31 cellular contexts compared by ENCODE assay signal in genomic region chr1:54096491-54097235, GRCh38. TPM values are rescaled to one million over a fixed set of nuclear protein-coding genes. Genes with fewer than 3 reads are reported as not detected.
A peak's percentile ranks its signal among the peaks of the same experiment; 100 is the strongest.
DNase-seq lines count a peak whose midpoint lies in the region; ATAC-seq and TF ChIP-seq lines count a peak whose summit lies in the region.
"Had no signal": no experiment of that assay in that cellular context is flagged by ENCODE, and none has a peak within 500 bp of the region (broad histone marks: within the 10 kb centered on the region; RNA-seq: fewer than 3 reads in every experiment).

No MANE protein-coding gene starts in this region.

- no peak overlapping the region for H2BK120ac ChIP-seq in mesenchymal stem cell (ENCODE audit: low read depth, low read length)

- no peak overlapping the region for H2BK12ac ChIP-seq in mesenchymal stem cell (ENCODE audit: low read length in 2 of 2)

- peak overlapping the region; percentile 76 for H4K8ac ChIP-seq in mesenchymal stem cell (ENCODE audit: low read length)

- peaks cover 19% of the 10 kb centered on the region for H3K4me1 Mint-ChIP-seq in WTC11
- H3K4me1 Mint-ChIP-seq: activated naive CD8-positive, alpha-beta T cell treated with anti-CD3 and anti-CD28 coated beads, Interleukin-2, amount 50 U/mL, for 24 hours had no signal

- H3K79me1 ChIP-seq in mesenchymal stem cell (replicated peaks; ENCODE audit: low read length, poor library complexity, severe bottlenecking), result no peaks in the 10 kb centered on the region

- H3K18ac ChIP-seq in mesenchymal stem cell (ENCODE audit: low read depth in 1 of 2, low read length in 2 of 2), result no peak overlapping the region

- DNase-seq in left ventricle myocardium inferior (no peak), Right ventricle myocardium superior (no peak), WTC11 (ENCODE audit: low spot score) (no peak), mesenchymal stem cell (no peak), stomach (no peak), H7 (no peak)
- no peak for DNase-seq in effector CD8-positive, alpha-beta T cell (lab: John Stamatoyannopoulos, UW)
- DNase-seq: 8988T; activated CD4-positive, alpha-beta T cell treated with anti-CD3 and anti-CD28 coated beads, Interleukin-2, amount 10 ng/mL, durations not matched to agents 7 days and 5 days; activated naive CD8-positive, alpha-beta T cell treated with anti-CD3 and anti-CD28 coated beads, Interleukin-2, amount 50 U/mL, for 24 hours; activated T-cell treated with anti-CD3 and anti-CD28 coated beads, Interleukin-2, amount 50 U/mL, for 48 hours; cerebellar nuclear complex; DMS53; erythroblast; foreskin fibroblast; heart right ventricle; Karpas-422; kidney glomerular epithelial cell; NCI-H1048; NCI-H1694 treated with DMSO at 0.1 percent for 48 hours; NCI-H2171 treated with DMSO at 0.1 percent for 48 hours; NCI-H524; NK-92 treated with Interleukin-12 subunit alpha and Interleukin-12 subunit beta, amount 100 ng/mL, for 24 hours; PC-3 had no signal

- ATAC-seq in Right ventricle myocardium superior (ENCODE audit: poor library complexity) (no peak), WTC11 (peak; percentile 62), HG02938 (IDR thresholded peaks at IDR 0.05; ENCODE audit: unreplicated experiment) (no peak)
- ATAC-seq: activated naive CD8-positive, alpha-beta T cell treated with anti-CD3 and anti-CD28 coated beads, Interleukin-2, amount 50 U/mL, for 24 hours; PC-3 had no signal

- no peak overlapping the region for H2BK5ac ChIP-seq in mesenchymal stem cell (ENCODE audit: low read depth, low read length, poor library complexity, severe bottlenecking)

- H2AK5ac ChIP-seq in mesenchymal stem cell (ENCODE audit: low read length, severe bottlenecking), result no peak overlapping the region

- 76% methylated on average over 14 of the region's 17 CpGs for WGBS in mesenchymal stem cell
- 78 to 89% (median 86%) methylated on average over 17 of the region's 17 CpGs for WGBS in stomach, 5 donors

- POLR2A ChIA-PET in WTC11 (lab: Charles Lee), result no interaction called here

- H3K4me2 ChIP-seq in mesenchymal stem cell (ENCODE audit: low read length, poor library complexity, severe bottlenecking), result no peak overlapping the region

- H3K4me3 Mint-ChIP-seq in WTC11, result no peak overlapping the region
- H3K4me3 Mint-ChIP-seq: activated CD4-positive, alpha-beta T cell treated with anti-CD3 and anti-CD28 coated beads, Interleukin-2, amount 10 ng/mL, durations not matched to agents 7 days and 5 days; activated naive CD8-positive, alpha-beta T cell treated with anti-CD3 and anti-CD28 coated beads, Interleukin-2, amount 50 U/mL, for 24 hours had no signal

- peak overlapping the region in 1 of 2 experiments; percentile 26 for H3K14ac ChIP-seq in mesenchymal stem cell (ENCODE audit: low read length in 2 of 2)

- no peak overlapping the region for H3K23ac ChIP-seq in mesenchymal stem cell (ENCODE audit: low read length in 2 of 2)

- H3K4ac ChIP-seq in mesenchymal stem cell (ENCODE audit: low read depth in 1 of 2, low read length in 2 of 2), result peak overlapping the region in 1 of 2 experiments; percentile 43

- no peak overlapping the region for H3K9ac ChIP-seq in mesenchymal stem cell (ENCODE audit: low read length)

- no peak for TF ChIP-seq EP300 in stomach (IDR thresholded peaks at IDR 0.05)

- no peaks in the 10 kb centered on the region for H3K36me3 Mint-ChIP-seq in WTC11

- CTCF ChIA-PET in WTC11 (lab: Charles Lee), result interaction anchor here (1.2 to 2.0 kb wide), 3 partner anchors 15 to 29 kb away, joined by 3 to 15 read pairs (median 3); no protein-coding TSS in a partner anchor

- H3K27ac Mint-ChIP-seq in WTC11, result no peak overlapping the region
- H3K27ac Mint-ChIP-seq: activated CD4-positive, alpha-beta T cell treated with anti-CD3 and anti-CD28 coated beads, Interleukin-2, amount 10 ng/mL, durations not matched to agents 7 days and 5 days; activated naive CD8-positive, alpha-beta T cell treated with anti-CD3 and anti-CD28 coated beads, Interleukin-2, amount 50 U/mL, for 24 hours had no signal

- no peak overlapping the region for H2AFZ ChIP-seq in mesenchymal stem cell (ENCODE audit: low read depth, low read length)

- TF ChIP-seq POLR2A in stomach (IDR thresholded peaks at IDR 0.05), result no peak

- intact Hi-C loops in left ventricle myocardium inferior (cut with micrococcal nuclease), result no loop called here
- intact Hi-C loops in Right ventricle myocardium superior (cut with DNase I), result no loop called here
- intact Hi-C loops in stomach (cut with DNase I; ENCODE audit: low total_unique reads), result no loop called here

- H3K27ac ChIP-seq in left ventricle myocardium inferior (replicated peaks) (peak overlapping the region; percentile 21), mesenchymal stem cell (ENCODE audit: low read length, poor library complexity, severe bottlenecking) (no peak overlapping the region), stomach (peak overlapping the region in 3 of 5 donors; percentile 70 to 87 (median 85))
- H3K27ac ChIP-seq: tibial nerve had no signal

- peaks cover 14% of the 10 kb centered on the region for H3K36me3 ChIP-seq in left ventricle myocardium inferior
- peaks cover 8 to 24% of the 10 kb centered on the region in 2 experiments for H3K36me3 ChIP-seq in mesenchymal stem cell (ENCODE audit: control insufficient read depth in 1 of 2, insufficient read depth in 2 of 2, low read depth in 1 of 2, low read length in 2 of 2)
- peaks cover 0 to 27% (median 15%) of the 10 kb centered on the region in 4 donors for H3K36me3 ChIP-seq in stomach
- no peaks in the 10 kb centered on the region for H3K36me3 ChIP-seq in H7 (replicated peaks; ENCODE audit: control insufficient read depth, insufficient read depth, low read length)

- TF ChIP-seq CTCF in left ventricle myocardium inferior (IDR thresholded peaks at IDR 0.05; ENCODE audit: borderline replicate concordance) (no peak), WTC11 (IDR thresholded peaks at IDR 0.05) (no peak), stomach (IDR thresholded peaks at IDR 0.05) (no peak)

- H3K27me3 ChIP-seq in left ventricle myocardium inferior (ENCODE audit: low read depth) (no peaks in the 10 kb centered on the region), mesenchymal stem cell (ENCODE audit: control insufficient read depth in 1 of 2, insufficient read depth in 1 of 2, low read length in 2 of 2) (no peaks in the 10 kb centered on the region), stomach (no peaks in the 10 kb centered on the region), H7 (ENCODE audit: control insufficient read depth, insufficient read depth, low read length) (no peaks in the 10 kb centered on the region)
- H3K27me3 ChIP-seq: heart right ventricle, tibial nerve had no signal

- H4K91ac ChIP-seq in mesenchymal stem cell (ENCODE audit: low read length), result peak overlapping the region; percentile 45

- H3K9me3 ChIP-seq in left ventricle myocardium inferior (replicated peaks) (no peaks in the 10 kb centered on the region), mesenchymal stem cell (ENCODE audit: control insufficient read depth, low read length) (no peaks in the 10 kb centered on the region), stomach (no peaks in the 10 kb centered on the region)
- H3K9me3 ChIP-seq: HAP-1, heart right ventricle, tibial nerve had no signal

- no peak overlapping the region for H2BK15ac ChIP-seq in mesenchymal stem cell (ENCODE audit: low read depth, poor library complexity, severe bottlenecking)

- H3K27me3 Mint-ChIP-seq in WTC11 (ENCODE audit: low read depth), result no peaks in the 10 kb centered on the region
- H3K27me3 Mint-ChIP-seq: activated CD4-positive, alpha-beta T cell treated with anti-CD3 and anti-CD28 coated beads, Interleukin-2, amount 10 ng/mL, durations not matched to agents 7 days and 5 days; activated naive CD8-positive, alpha-beta T cell treated with anti-CD3 and anti-CD28 coated beads, Interleukin-2, amount 50 U/mL, for 24 hours had no signal

- no peaks in the 10 kb centered on the region for H3K9me3 Mint-ChIP-seq in WTC11
- H3K9me3 Mint-ChIP-seq: activated naive CD8-positive, alpha-beta T cell treated with anti-CD3 and anti-CD28 coated beads, Interleukin-2, amount 50 U/mL, for 24 hours had no signal

- H3K4me1 ChIP-seq in left ventricle myocardium inferior (peaks cover 9% of the 10 kb centered on the region), mesenchymal stem cell (ENCODE audit: control insufficient read depth, insufficient read depth, low read depth, low read length) (no peaks in the 10 kb centered on the region), stomach (peaks cover 16 to 56% (median 23%) of the 10 kb centered on the region in 4 donors)
- H3K4me1 ChIP-seq: HAP-1, tibial nerve had no signal

- H3K4me3 ChIP-seq in left ventricle myocardium inferior (no peak overlapping the region), mesenchymal stem cell (ENCODE audit: insufficient read depth in 1 of 2, low read depth in 1 of 2, low read length in 2 of 2) (no peak overlapping the region), stomach (no peak overlapping the region), H7 (ENCODE audit: insufficient read depth, low read depth, low read length) (no peak overlapping the region)
- H3K4me3 ChIP-seq: HAP-1, tibial nerve had no signal

TF ChIP-seq in WTC11, 78 proteins besides CTCF, POLR2A, EP300 and RAD21:
- TF ChIP-seq JUN (CRISPR knock-in tag; IDR thresholded peaks at IDR 0.05), result no peak

RNA-seq across cellular contexts. Expression of gene TCEANC2, which starts 43.3 kb away (rescaled TPM):
- total RNA-seq in left ventricle myocardium inferior (5.7 TPM), Right ventricle myocardium superior (5.3 TPM), WTC11 (2021) (4.7 to 6.9 TPM (median 6.3 TPM) in 3 replicates), stomach (1 to 10 TPM; 2.2 to 8.8 (median 2.6) TPM)
- polyA plus RNA-seq in mesenchymal stem cell (2013, experiment 1 of 2), result 1.7 TPM
- 1.8 TPM for polyA plus RNA-seq in mesenchymal stem cell (2013, experiment 2 of 2)
- polyA plus RNA-seq in stomach, result 1 to 10 TPM; 1.8 to 3.1 (median 2.3) TPM
- total RNA-seq in H7 (2014; rRNA removed; shearing (Covaris generic)), result 4.3 and 6.4 TPM in 2 replicates

RNA-seq across cellular contexts. Expression of gene TMEM59, which starts 43.7 kb away (rescaled TPM):
- total RNA-seq in left ventricle myocardium inferior (337 TPM), Right ventricle myocardium superior (310 TPM), WTC11 (2021) (122 to 133 TPM (median 128 TPM) in 3 replicates), stomach (100 to 1,000 TPM in 4 of 5 donors, 10 to 100 TPM in 1; 95.7 to 322 (median 220) TPM)
- 282 TPM for polyA plus RNA-seq in mesenchymal stem cell (2013, experiment 1 of 2)
- 305 TPM for polyA plus RNA-seq in mesenchymal stem cell (2013, experiment 2 of 2)
- polyA plus RNA-seq in stomach, result 100 to 1,000 TPM; 103 to 179 (median 169) TPM
- total RNA-seq in H7 (2014; rRNA removed; shearing (Covaris generic)), result 127 and 136 TPM in 2 replicates

RNA-seq across cellular contexts. Expression of gene CDCP2, which starts 56.1 kb away (rescaled TPM):
- total RNA-seq in left ventricle myocardium inferior, result not detected
- total RNA-seq in Right ventricle myocardium superior, result not detected
- 0.07 TPM in 1 of 3 replicates, not detected in the others for total RNA-seq in WTC11 (2021)
- not detected for polyA plus RNA-seq in mesenchymal stem cell (2013, experiment 1 of 2)
- polyA plus RNA-seq in mesenchymal stem cell (2013, experiment 2 of 2), result not detected
- total RNA-seq in stomach, result under 1 TPM in 2 of 5 donors, not detected in 3; 0.18 to 0.58 TPM
- polyA plus RNA-seq in stomach, result not detected
- not detected in 2 replicates for total RNA-seq in H7 (2014; rRNA removed; shearing (Covaris generic))
- total RNA-seq: activated CD4-positive, alpha-beta T cell treated with anti-CD3 and anti-CD28 coated beads, Interleukin-2, amount 10 ng/mL, durations not matched to agents 7 days and 5 days; G401; PC-3; pulmonary artery endothelial cell; skeletal muscle tissue; T-helper 2 cell treated with Interferon-gamma antibody and Interleukin-4, amounts not matched to agents 100 ng/mL and 5 ng/mL, for 36 hours had no signal
